In the genomic region with DNA sequence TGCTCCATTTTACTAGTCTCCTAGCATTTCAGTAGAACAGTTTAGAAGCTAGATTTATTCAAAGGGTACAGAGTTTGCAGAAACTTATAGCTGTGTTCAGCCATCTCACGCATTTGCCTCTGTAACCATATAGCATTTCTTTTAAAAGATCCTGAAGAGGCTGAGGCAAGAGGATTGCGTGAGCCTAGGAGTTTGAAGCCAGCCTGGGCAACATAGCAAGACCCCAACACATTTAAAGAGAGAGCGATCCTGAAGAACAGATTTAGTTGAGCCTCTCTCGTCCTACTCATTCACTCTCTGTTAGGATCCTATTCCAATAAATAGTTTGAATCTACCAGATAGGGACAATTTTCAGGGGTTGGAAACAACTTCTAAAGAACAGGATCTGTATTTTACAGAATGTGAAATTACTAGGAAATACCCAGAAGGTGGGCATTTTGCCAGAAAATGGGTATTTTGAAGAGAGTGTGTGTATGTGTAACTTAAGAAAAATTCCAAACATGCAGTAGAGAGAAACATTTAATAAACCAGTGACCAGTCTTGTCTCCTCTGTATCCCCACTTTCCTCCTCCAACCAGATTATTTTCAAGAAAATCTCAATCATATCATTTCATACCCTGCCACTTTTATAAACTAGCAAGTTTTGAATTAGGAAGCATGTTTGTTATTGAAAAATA, we compare ENCODE assay signal across 10 cellular contexts. TPM values are rescaled to one million over a fixed set of nuclear protein-coding genes. Genes with fewer than 3 reads are reported as not detected.
DNase-seq lines count a peak whose midpoint lies in the region; ATAC-seq and TF ChIP-seq lines count a peak whose summit lies in the region.
"Had no signal": no experiment of that assay in that cellular context is flagged by ENCODE, and none has a peak within 500 bp of the region (broad histone marks: within the 10 kb centered on the region; RNA-seq: fewer than 3 reads in every experiment).

No MANE protein-coding gene starts in this region.

- no peak overlapping the region for H3K27ac ChIP-seq in RWPE1
- H3K27ac ChIP-seq in gastrocnemius medialis: peak overlapping the region; percentile 60 to 78 (median 66)
- no peak overlapping the region for H3K27ac ChIP-seq in substantia nigra (ENCODE audit: low read depth, low read length, poor library complexity, severe bottlenecking)
- H3K27ac ChIP-seq: 22Rv1, HL-60 had no signal

- in situ Hi-C loops in gastrocnemius medialis (cut with MboI; ENCODE audit: low sequenced_read_pairs in 4 of 4): no loop called here

- peak; percentile 9 for DNase-seq in DMS 273 (lab: John Stamatoyannopoulos, UW; ENCODE audit: unreplicated experiment)
- DNase-seq in DMS 273 treated with DMSO at 0.1 percent for 48 hours (lab: John Stamatoyannopoulos, UW): no peak
- peak; percentile 21 for DNase-seq in RWPE1 (ENCODE audit: low spot score)
- DNase-seq in epithelial cell of proximal tubule (ENCODE audit: low read depth): peak; percentile 63
- DNase-seq in gastrocnemius medialis: no peak
- DNase-seq in substantia nigra (lab: John Stamatoyannopoulos, UW): no peak

- CTCF ChIA-PET in RWPE1 (lab: Yijun Ruan, JAX): interaction anchor here (0.7 kb wide), 1 partner anchor 1774 kb away, joined by 3 read pairs; no protein-coding TSS in a partner anchor

- intact Hi-C loops in gastrocnemius medialis (cut with DNase I; ENCODE audit: low total_unique reads): loop anchor here (5.0 kb wide), 1 partner anchor 171 kb away; the partner anchor contains the start of genes B2M and PATL2

- H3K4me3 ChIP-seq in epithelial cell of proximal tubule (ENCODE audit: low read depth, low read length) (no peak overlapping the region), gastrocnemius medialis (no peak overlapping the region)

- TF ChIP-seq CTCF in RWPE1 (conservative IDR thresholded peaks at IDR 0.05; ENCODE audit: low read depth) (no peak), epithelial cell of proximal tubule (conservative IDR thresholded peaks at IDR 0.05; ENCODE audit: low read depth, low read length) (no peak), gastrocnemius medialis (IDR thresholded peaks at IDR 0.05 in 4 of 5, conservative IDR thresholded peaks at IDR 0.05 in 1 of 5) (no peak)

- ATAC-seq in gastrocnemius medialis (no peak), HG03457 (IDR thresholded peaks at IDR 0.05; ENCODE audit: unreplicated experiment) (no peak), GM19395 (IDR thresholded peaks at IDR 0.05; ENCODE audit: unreplicated experiment) (no peak)

- no peak for TF ChIP-seq POLR2A in gastrocnemius medialis (IDR thresholded peaks at IDR 0.05)

- H3K9me3 ChIP-seq in gastrocnemius medialis: no peaks in the 10 kb centered on the region

- no peaks in the 10 kb centered on the region for H3K27me3 ChIP-seq in gastrocnemius medialis

- no peaks in the 10 kb centered on the region for H3K36me3 ChIP-seq in gastrocnemius medialis

- POLR2A ChIA-PET in RWPE1 (lab: Yijun Ruan, JAX; ENCODE audit: low non-redundant PET): no interaction called here

- H3K4me1 ChIP-seq in gastrocnemius medialis: peaks cover 60 to 66% of the 10 kb centered on the region in 2 donors

RNA-seq across cellular contexts. Expression of gene EIF3J, which starts 4.5 kb away (rescaled TPM):
- 50.4 and 52.3 TPM in 2 replicates for total RNA-seq in epithelial cell of proximal tubule
- 100 to 1,000 TPM in 2 of 4 donors, 10 to 100 TPM in 2; 79.2 to 122 (median 103) TPM for total RNA-seq in gastrocnemius medialis

Comparison
In these comparisons a context has a peak if more than half of its experiments do, and no peak if none do; other contexts are left out.
1. DNase-seq: peak in DMS 273 (single experiment), RWPE1 (single experiment) and epithelial cell of proximal tubule (single experiment); none in DMS 273 treated with DMSO at 0.1 percent for 48 hours (single experiment), gastrocnemius medialis (0 of 2) and substantia nigra (0 of 49).
2. H3K27ac ChIP-seq: peak in gastrocnemius medialis (4 of 4); none in RWPE1 (single experiment) and substantia nigra (single experiment).